Comparison of ENCODE assay signal across 24 cellular contexts in genomic region chr12:80168936-80169335, GRCh38.
"Had no signal": no experiment of that assay in that cellular context is flagged by ENCODE, and none has a peak within 500 bp of the region (broad histone marks: within the 10 kb centered on the region; RNA-seq: fewer than 3 reads in every experiment).

No MANE protein-coding gene starts in this region.

- H3K27ac Mint-ChIP-seq: mesothelial cell of epicardium, naive B cell, nephron progenitor cell had no signal

- H3K36me3 Mint-ChIP-seq: naive B cell had no signal

- H3K9me3 Mint-ChIP-seq: nephron progenitor cell had no signal

- H3K4me3 Mint-ChIP-seq: mesothelial cell of epicardium, naive B cell, nephron progenitor cell had no signal

- DNase-seq: dermis blood vessel endothelial cell; effector memory CD4-positive, alpha-beta T cell; foreskin keratinocyte; heart left ventricle; left cardiac atrium; left lung; mesenchymal stem cell; mucosa of descending colon; naive B cell; nephron progenitor cell; nucleus accumbens; stimulated activated CD4-positive, alpha-beta T cell treated with anti-CD3 and anti-CD28 coated beads, Interleukin-12 subunit alpha, Interleukin-12 subunit beta, amount 100 ng/mL, for 4 hours; stimulated activated CD4-positive, alpha-beta T cell treated with anti-CD3 and anti-CD28 coated beads, Interleukin-1b, Interleukin-23, amount 100 ng/mL, for 48 hours; stimulated activated CD4-positive, alpha-beta T cell treated with anti-CD3 and anti-CD28 coated beads, Interleukin-4, amount 100 ng/mL, for 1 hour; stimulated activated CD8-positive, alpha-beta memory T cell treated with anti-CD3 and anti-CD28 coated beads, Interleukin-4, amount 100 ng/mL, for 48 hours; stimulated activated naive CD4-positive, alpha-beta T cell treated with Interleukin-2 at 50 U/mL for 16 hours; stomach; thyroid gland; trophoblast cell had no signal

- FAIRE-seq: endothelial cell of umbilical vein, islet of Langerhans had no signal

- H3K4me1 Mint-ChIP-seq: naive B cell, nephron progenitor cell had no signal

- ATAC-seq: foreskin keratinocyte, gastroesophageal sphincter, heart left ventricle, left cardiac atrium, left lung, mucosa of descending colon, sciatic nerve had no signal
